ENCODE assay signal across 6 cellular contexts in genomic region chr2:89234818-89235466, GRCh38.
DNase-seq lines count a peak whose midpoint lies in the region; ATAC-seq, FAIRE-seq and TF ChIP-seq lines count a peak whose summit lies in the region.
"Not testable (repeated sequence)": the region's sequence is repeated elsewhere in the genome, so short reads cannot be mapped to it uniquely, and the experiment has no call there.

No MANE protein-coding gene starts in this region.

- H3K36me3 ChIP-seq in OCI-LY1 (ENCODE audit: insufficient read depth, low read length); SU-DHL-6 (ENCODE audit: low read length): not testable (repeated sequence)

- H4K20me1 ChIP-seq in OCI-LY1 (ENCODE audit: insufficient read depth, low read length); SU-DHL-6 (ENCODE audit: low read depth, low read length): not testable (repeated sequence)

- H3K9me3 ChIP-seq in OCI-LY1 (ENCODE audit: low read length); SU-DHL-6 (ENCODE audit: insufficient read depth, low read length): not testable (repeated sequence)

- not testable (repeated sequence) for H3K79me2 ChIP-seq in OCI-LY1 (ENCODE audit: insufficient read depth, low read length); SU-DHL-6 (ENCODE audit: insufficient read depth, low read length)

- peaks cover 24% of the 10 kb centered on the region for H3K4me1 ChIP-seq in OCI-LY1 (ENCODE audit: insufficient read depth, low read length, severe bottlenecking)

- not testable (repeated sequence) for H3K27me3 ChIP-seq in OCI-LY1 (ENCODE audit: insufficient read depth, low read length); SU-DHL-6 (ENCODE audit: low read length)

- H3K4me3 ChIP-seq in OCI-LY1 (ENCODE audit: low read depth, low read length, poor library complexity, severe bottlenecking) = peak overlapping the region; percentile 56
- peak overlapping the region; percentile 34 for H3K4me3 ChIP-seq in SU-DHL-6 (ENCODE audit: insufficient read depth, low read length, poor library complexity, severe bottlenecking)

- H3K27ac Mint-ChIP-seq in naive B cell = peak overlapping the region in 2 of 6 donors; percentile 70 to 80

- DNase-seq in GM12891 (ENCODE audit: insufficient read length, low spot score); naive B cell; urothelium cell line (ENCODE audit: low spot score): not testable (repeated sequence)

- H3K27ac ChIP-seq in OCI-LY1 (ENCODE audit: low read depth, low read length, poor library complexity, severe bottlenecking) = peak overlapping the region; percentile 52
- H3K27ac ChIP-seq in SU-DHL-6 (ENCODE audit: low read depth, low read length) = not testable (repeated sequence)

- not testable (repeated sequence) for H3F3A ChIP-seq in OCI-LY1 (ENCODE audit: insufficient read depth, low read length); SU-DHL-6 (ENCODE audit: insufficient read depth)

- ATAC-seq in HG03175 (IDR thresholded peaks at IDR 0.05; ENCODE audit: unreplicated experiment) (peak; percentile 38), naive B cell (ENCODE audit: low read depth in 2 of 2) (peak; percentile 89 to 91)

- H3K9ac ChIP-seq in OCI-LY1 (ENCODE audit: low read length) (peak overlapping the region; percentile 43; the same call in 1 of the 2 replicates), SU-DHL-6 (ENCODE audit: low read length) (0 out of 2 replicates have a peak overlapping the region, but pooled peaks have one; percentile 22)

- H3K9me2 ChIP-seq in OCI-LY1 (ENCODE audit: low read depth, low read length); SU-DHL-6 (replicated peaks; ENCODE audit: insufficient read depth, low read length): not testable (repeated sequence)

- H3K36me3 Mint-ChIP-seq in naive B cell = not testable (repeated sequence)

- TF ChIP-seq CTCF in OCI-LY1 (IDR thresholded peaks at IDR 0.05; ENCODE audit: low read length); SU-DHL-6 (IDR thresholded peaks at IDR 0.05; ENCODE audit: insufficient read depth, low read length, poor library complexity, severe bottlenecking): not testable (repeated sequence)

- H3K4me1 Mint-ChIP-seq in naive B cell = peaks cover 0 to 11% (median 5%) of the 10 kb centered on the region in 3 donors

- not testable (repeated sequence) for H3K27me3 Mint-ChIP-seq in naive B cell

- not testable (repeated sequence) for H2AFZ ChIP-seq in OCI-LY1 (ENCODE audit: low read length); SU-DHL-6 (ENCODE audit: low read depth, low read length, severe bottlenecking)

- peak overlapping the region in 6 of 8 donors; percentile 41 to 89 (median 75) for H3K4me3 Mint-ChIP-seq in naive B cell

- H3K9me3 Mint-ChIP-seq in naive B cell = not testable (repeated sequence)

- TF ChIP-seq POLR2A in GM12891 (IDR thresholded peaks at IDR 0.05; ENCODE audit: low read depth, low read length) = not testable (repeated sequence)

- H3K4me2 ChIP-seq in OCI-LY1 (ENCODE audit: low read length) = peak overlapping the region; percentile 81
- H3K4me2 ChIP-seq in SU-DHL-6 (ENCODE audit: low read depth, low read length, poor library complexity, severe bottlenecking) = peak overlapping the region; percentile 50

- FAIRE-seq in GM12891 (lab: Jason Lieb, UNC) (peak; percentile 69), urothelium cell line (lab: Jason Lieb, UNC) (peak; percentile 86)
